8 cellular contexts compared by ENCODE assay signal in the genomic region with DNA sequence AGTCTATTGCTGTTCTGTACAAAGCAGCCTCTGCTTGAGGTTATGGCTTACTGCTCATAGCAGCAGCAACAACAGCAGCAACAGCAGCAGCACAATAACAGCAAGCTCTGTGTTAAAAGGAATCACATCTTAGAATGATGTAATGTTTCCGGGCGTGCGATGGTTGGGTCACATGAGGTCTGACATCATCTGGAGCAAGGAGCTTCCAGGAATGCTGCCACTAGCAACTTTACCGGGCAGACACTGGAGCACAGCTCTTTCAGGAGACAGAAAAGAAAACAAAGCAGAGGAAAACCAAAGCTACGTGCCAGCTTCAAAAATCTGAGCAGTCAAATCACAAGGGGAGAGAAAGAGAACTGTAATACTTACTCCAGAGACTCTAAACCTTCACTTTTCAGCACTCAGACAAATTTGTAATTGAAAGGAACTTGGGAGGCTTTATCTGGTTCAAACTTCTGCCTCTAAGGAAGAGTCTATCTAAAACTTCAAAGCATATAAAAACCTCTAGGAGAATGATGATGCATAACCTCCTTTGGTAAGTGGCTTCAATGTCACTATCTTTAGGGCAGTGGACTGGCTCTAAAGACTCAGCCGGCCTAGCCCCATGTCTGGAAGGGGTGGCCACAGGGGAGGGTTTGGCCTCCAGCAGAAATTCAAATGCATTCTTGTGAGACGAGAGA. TPM values are rescaled to one million over a fixed set of nuclear protein-coding genes. Genes with fewer than 3 reads are reported as not detected.
DNase-seq lines count a peak whose midpoint lies in the region; TF ChIP-seq lines count a peak whose summit lies in the region.

No MANE protein-coding gene starts in this region.

- no peaks in the 10 kb centered on the region for H3K9me2 ChIP-seq in Karpas-422 (replicated peaks; ENCODE audit: insufficient read depth, low read length)

- BruUV-seq in Caco-2 (replicated peaks; lab: Mats Ljungman, UMichigan), result TSS peak; percentile 47

- H3K4me1 ChIP-seq in Caco-2, result peaks cover 4% of the 10 kb centered on the region; the same call in 1 of the 2 replicates
- H3K4me1 ChIP-seq in endocrine pancreas (ENCODE audit: control insufficient read depth, insufficient read depth, low read length), result no peaks in the 10 kb centered on the region
- no peaks in the 10 kb centered on the region for H3K4me1 ChIP-seq in urinary bladder (ENCODE audit: insufficient read depth)
- no peaks in the 10 kb centered on the region for H3K4me1 ChIP-seq in Karpas-422 (ENCODE audit: low read length)

- intact Hi-C loops in Caco-2 (cut with micrococcal nuclease; ENCODE audit: unreplicated experiment), result no loop called here

- H2AFZ ChIP-seq in Karpas-422 (ENCODE audit: low read length), result no peak overlapping the region

- peaks cover 5% of the 10 kb centered on the region for H3K4me1 Mint-ChIP-seq in Caco-2 (ENCODE audit: low read depth, unreplicated experiment)

- peaks cover 6% of the 10 kb centered on the region for H3K27me3 Mint-ChIP-seq in Caco-2 (ENCODE audit: insufficient read depth, unreplicated experiment)

- H3K79me2 ChIP-seq in Karpas-422 (ENCODE audit: low read length), result no peaks in the 10 kb centered on the region

- DNase-seq in Caco-2 (peak; percentile 50 to 52), NCI-H510A treated with DMSO at 0.1 percent for 48 hours (lab: John Stamatoyannopoulos, UW) (peak; percentile 74), medulla oblongata (ENCODE audit: extremely low spot score) (peak; percentile 73), D341Med (ENCODE audit: low spot score) (no peak), Karpas-422 (no peak), T-helper 9 cell (no peak)

- H3K27ac ChIP-seq in urinary bladder (ENCODE audit: low read depth) (peak overlapping the region; percentile 30), Karpas-422 (ENCODE audit: low read length) (no peak overlapping the region)

- H3K36me3 Mint-ChIP-seq in Caco-2 (ENCODE audit: insufficient read depth, unreplicated experiment), result no peaks in the 10 kb centered on the region

- H3K36me3 ChIP-seq in Caco-2 (ENCODE audit: control insufficient read depth, insufficient read depth, low read length) (no peaks in the 10 kb centered on the region), endocrine pancreas (ENCODE audit: control insufficient read depth, insufficient read depth, low read length) (no peaks in the 10 kb centered on the region), urinary bladder (ENCODE audit: insufficient read depth) (no peaks in the 10 kb centered on the region), Karpas-422 (ENCODE audit: insufficient read depth, low read length) (no peaks in the 10 kb centered on the region)

- H3K27ac Mint-ChIP-seq in Caco-2 (ENCODE audit: unreplicated experiment), result peak overlapping the region; percentile 53

- H3K9me3 Mint-ChIP-seq in Caco-2 (ENCODE audit: unreplicated experiment), result no peaks in the 10 kb centered on the region

- CTCF ChIA-PET in Caco-2 (lab: Charles Lee), result interaction anchor here (1.0 kb wide), 1 partner anchor 500 kb away, joined by 3 read pairs; no protein-coding TSS in a partner anchor

- H3K4me3 Mint-ChIP-seq in Caco-2 (ENCODE audit: unreplicated experiment), result peak overlapping the region; percentile 9

- H3K9me3 ChIP-seq in Caco-2 (no peaks in the 10 kb centered on the region), endocrine pancreas (ENCODE audit: control insufficient read depth, low read length) (no peaks in the 10 kb centered on the region), Karpas-422 (ENCODE audit: low read length) (no peaks in the 10 kb centered on the region)

- H3K27me3 ChIP-seq in Caco-2 (replicated peaks; ENCODE audit: control insufficient read depth, insufficient read depth, low read length) (0 out of 2 replicates have a peak, but pooled peaks cover 2% of the 10 kb centered on the region), endocrine pancreas (ENCODE audit: control insufficient read depth, insufficient read depth, low read length) (no peaks in the 10 kb centered on the region), Karpas-422 (ENCODE audit: low read length) (no peaks in the 10 kb centered on the region)

- POLR2A ChIA-PET in Caco-2 (lab: Charles Lee), result no interaction called here

- 16% methylated on average over 7 of the region's 7 CpGs for WGBS in urinary bladder

- H3K4me2 ChIP-seq in Karpas-422 (ENCODE audit: low read depth, low read length, poor library complexity, severe bottlenecking), result no peak overlapping the region

- TF ChIP-seq CTCF in Caco-2 (IDR thresholded peaks at IDR 0.05; ENCODE audit: insufficient read depth in 1 of 2, low read depth in 1 of 2, low read length in 1 of 2, severe bottlenecking in 1 of 2, unreplicated experiment in 1 of 2), result no peak

- H3K4me3 ChIP-seq in Caco-2 (ENCODE audit: low read depth, low read length) (no peak overlapping the region), endocrine pancreas (ENCODE audit: control insufficient read depth, insufficient read depth, low read length) (peak overlapping the region; percentile 11), urinary bladder (ENCODE audit: low read depth, low read length) (no peak overlapping the region), Karpas-422 (ENCODE audit: low read length) (no peak overlapping the region)

- H4K20me1 ChIP-seq in Karpas-422 (ENCODE audit: insufficient read depth, low read depth, low read length), result no peaks in the 10 kb centered on the region

- H3K9ac ChIP-seq in endocrine pancreas (ENCODE audit: control insufficient read depth, insufficient read depth, low read length) (no peak overlapping the region), Karpas-422 (ENCODE audit: low read length) (no peak overlapping the region)

RNA-seq across cellular contexts. Expression of a gene that starts 28.3 kb away (rescaled TPM):
- total RNA-seq in Caco-2 (2022) (41.1 and 47.0 TPM in 2 replicates), urinary bladder (50.1 TPM)
- polyA plus RNA-seq in urinary bladder, result 9.8 TPM
- 33.5 and 64.6 TPM in 2 replicates for total RNA-seq in Karpas-422 (2014; rRNA removed; shearing (Covaris generic); ENCODE audit: low replicate concordance)

Comparison
In these comparisons a context has a peak if more than half of its experiments do, and no peak if none do; other contexts are left out.
1. DNase-seq: peak in Caco-2 (2 of 2), NCI-H510A treated with DMSO at 0.1 percent for 48 hours (single experiment) and medulla oblongata (single experiment); none in D341Med (single experiment), Karpas-422 (single experiment) and T-helper 9 cell (single experiment).